33 cellular contexts compared by ENCODE assay signal in the genomic region with DNA sequence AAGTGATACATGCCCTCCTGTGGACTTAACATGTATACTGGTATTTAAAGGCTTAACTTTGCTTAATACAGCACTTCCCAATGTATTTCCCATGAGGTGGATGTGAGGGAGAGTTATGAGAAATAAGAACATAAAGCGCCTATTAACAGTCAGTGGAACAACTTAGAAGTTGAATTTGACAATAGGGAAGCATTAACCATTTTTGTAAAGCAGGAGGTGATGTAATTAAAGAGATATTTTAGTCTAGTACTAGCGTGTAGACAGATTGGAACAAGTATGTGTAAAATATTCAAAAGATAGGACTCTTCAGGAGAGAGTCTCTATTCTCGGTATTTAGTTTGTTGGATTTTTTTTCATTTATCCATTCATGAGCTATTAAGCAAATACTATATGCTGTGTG.
"Had no signal": no experiment of that assay in that cellular context is flagged by ENCODE, and none has a peak within 500 bp of the region (broad histone marks: within the 10 kb centered on the region; RNA-seq: fewer than 3 reads in every experiment).

No MANE protein-coding gene starts in this region.

- H3K36me3 ChIP-seq: adrenal gland, brain microvascular endothelial cell, breast epithelium had no signal

- DNase-seq: activated B cell treated with CpG ODN at 0.5 μM for 24 hours; activated CD4-positive, alpha-beta memory T cell treated with anti-CD3 and anti-CD28 coated beads for 36 hours; activated CD4-positive, alpha-beta T cell treated with anti-CD3 and anti-CD28 coated beads for 4 hours; activated CD4-positive, alpha-beta T cell treated with anti-CD3 and anti-CD28 coated beads, Interleukin-2, amount 10 ng/mL, durations not matched to agents 24 days and 14 days; activated CD4-positive, alpha-beta T cell treated with anti-CD3 and anti-CD28 coated beads, Interleukin-2, amount 50 U/mL, for 1 hour; activated CD4-positive, alpha-beta T cell treated with anti-CD3 and anti-CD28 coated beads, Interleukin-2, amount 50 U/mL, for 4 hours; activated CD4-positive, CD25-positive, alpha-beta regulatory T cell treated with anti-CD3 and anti-CD28 coated beads, Interleukin-2, amount 50 U/mL, for 72 hours; activated CD8-positive, alpha-beta memory T cell treated with anti-CD3 and anti-CD28 coated beads, Interleukin-2, amount 50 U/mL, for 4 hours; activated CD8-positive, alpha-beta T cell treated with anti-CD3 and anti-CD28 coated beads for 36 hours; activated effector memory CD4-positive, alpha-beta T cell treated with anti-CD3 and anti-CD28 coated beads, Interleukin-2, amount 50 U/mL, for 16 hours; activated gamma-delta T cell treated with Interleukin-2 at 50 U/mL for 16 hours; activated naive CD4-positive, alpha-beta T cell; activated naive CD4-positive, alpha-beta T cell treated with anti-CD3 and anti-CD28 coated beads for 36 hours; activated naive CD4-positive, alpha-beta T cell treated with anti-CD3 and anti-CD28 coated beads, Interleukin-2, amount 50 U/mL, for 16 hours; activated naive CD8-positive, alpha-beta T cell treated with anti-CD3 and anti-CD28 coated beads for 36 hours; activated T-cell treated with anti-CD3 and anti-CD28 coated beads for 4 hours; activated T-cell treated with anti-CD3 and anti-CD28 coated beads, Interleukin-2, amount 50 U/mL, for 1 hour; activated T-cell treated with anti-CD3 and anti-CD28 coated beads, Interleukin-2, amount 50 U/mL, for 4 hours; activated T-cell treated with anti-CD3 and anti-CD28 coated beads, Interleukin-2, amount 50 U/mL, for 72 hours; adrenal gland; amniotic stem cell; aorta; body of pancreas; brain microvascular endothelial cell; central memory CD4-positive, alpha-beta T cell; SW 1271; T-helper 1 cell; T-helper 2 cell; T-helper 9 cell had no signal

- H3K4me1 ChIP-seq: body of pancreas, breast epithelium had no signal

- H3K4me3 ChIP-seq: adrenal gland, body of pancreas, breast epithelium had no signal

- H3K27ac ChIP-seq: adrenal gland, body of pancreas, brain microvascular endothelial cell, breast epithelium, VCaP had no signal

- H3K9me3 ChIP-seq: adrenal gland, body of pancreas, breast epithelium had no signal

- ATAC-seq: activated CD8-positive, alpha-beta T cell treated with anti-CD3 and anti-CD28 coated beads for 36 hours; activated naive CD4-positive, alpha-beta T cell treated with anti-CD3 and anti-CD28 coated beads, Interleukin-2, amount 50 U/mL, for 72 hours; activated T-cell treated with anti-CD3 and anti-CD28 coated beads, Interleukin-2, amount 50 U/mL, for 4 hours; activated T-cell treated with anti-CD3 and anti-CD28 coated beads, Interleukin-2, amount 50 U/mL, for 72 hours; activated T-helper 17 cell treated with anti-CD3 and anti-CD28 coated beads, Interleukin-2, amount 50 U/mL, for 72 hours; body of pancreas had no signal

- H3K27me3 ChIP-seq: adrenal gland, body of pancreas, brain microvascular endothelial cell, breast epithelium had no signal
